ENCODE assay signal across 8 cellular contexts in the genomic region with DNA sequence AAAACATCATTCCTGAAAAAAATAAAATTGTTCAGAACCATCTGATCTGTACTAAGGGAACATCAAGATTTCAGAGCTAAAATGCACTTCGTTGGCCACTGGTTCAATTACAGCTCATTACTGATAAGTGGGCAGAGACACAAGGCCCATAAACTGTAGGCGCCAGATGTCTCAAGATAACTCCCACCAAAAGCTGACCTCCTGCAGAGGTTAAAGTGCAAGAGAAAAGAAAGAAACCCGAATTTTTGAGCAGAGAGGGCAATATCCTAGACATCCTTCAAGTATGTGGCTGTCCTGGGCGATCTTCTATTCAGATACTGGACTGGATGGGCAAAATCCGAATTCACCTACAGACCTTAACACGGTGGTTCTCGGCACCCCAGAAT. TPM values are rescaled to one million over a fixed set of nuclear protein-coding genes. Genes with fewer than 3 reads are reported as not detected.
DNase-seq lines count a peak whose midpoint lies in the region; ATAC-seq, FAIRE-seq and TF ChIP-seq lines count a peak whose summit lies in the region.

No MANE protein-coding gene starts in this region.

- H3K27me3 ChIP-seq in left ventricle myocardium inferior (ENCODE audit: low read depth) (no peaks in the 10 kb centered on the region), keratinocyte (ENCODE audit: control insufficient read depth, extremely low read depth, insufficient read depth, low read length) (no peaks in the 10 kb centered on the region), thoracic aorta (replicated peaks; ENCODE audit: insufficient read depth) (no peaks in the 10 kb centered on the region)

- peaks cover 3% of the 10 kb centered on the region for H3K79me2 ChIP-seq in keratinocyte (ENCODE audit: control insufficient read depth, insufficient read depth, low read length)

- peak overlapping the region; percentile 97 for H3K4me3 Mint-ChIP-seq in activated naive CD8-positive, alpha-beta T cell treated with anti-CD3 and anti-CD28 coated beads for 36 hours

- H3K27me3 Mint-ChIP-seq in activated naive CD8-positive, alpha-beta T cell treated with anti-CD3 and anti-CD28 coated beads for 36 hours = peaks cover 5% of the 10 kb centered on the region

- peak overlapping the region; percentile 91 for H3K9ac ChIP-seq in keratinocyte (ENCODE audit: control insufficient read depth, extremely low read depth, insufficient read depth, low read length)

- peak overlapping the region; percentile 38 for H2AFZ ChIP-seq in keratinocyte (ENCODE audit: control insufficient read depth, low read length)

- H4K20me1 ChIP-seq in keratinocyte (ENCODE audit: control insufficient read depth, extremely low read depth, insufficient read depth, low read length) = no peaks in the 10 kb centered on the region

- H3K4me2 ChIP-seq in keratinocyte (ENCODE audit: control insufficient read depth, extremely low read depth, insufficient read depth, low read depth, low read length) = peak overlapping the region; percentile 95

- TF ChIP-seq CTCF in left ventricle myocardium inferior (IDR thresholded peaks at IDR 0.05; ENCODE audit: borderline replicate concordance) (no peak), keratinocyte (optimal IDR thresholded peaks at IDR 0.05 in 1 of 3, IDR thresholded peaks at IDR 0.05 in 1 of 3, conservative IDR thresholded peaks at IDR 0.05 in 1 of 3; ENCODE audit: extremely low read depth in 1 of 3, insufficient read depth in 2 of 3, low read length in 3 of 3) (no peak), thoracic aorta (IDR thresholded peaks at IDR 0.05) (no peak)

- H3K9me1 ChIP-seq in keratinocyte (ENCODE audit: control insufficient read depth, extremely low read depth, insufficient read depth, low read length) = peaks cover 3% of the 10 kb centered on the region

- DNase-seq in left ventricle myocardium inferior (no peak), Right ventricle myocardium inferior (ENCODE audit: missing footprints) (no peak), keratinocyte (ENCODE audit: low read depth, low spot score) (no peak), thoracic aorta (ENCODE audit: low spot score) (no peak), hepatic stellate cell (ENCODE audit: low spot score) (no peak)
- no peak for DNase-seq in activated naive CD8-positive, alpha-beta T cell treated with anti-CD3 and anti-CD28 coated beads for 36 hours

- H3K9me3 Mint-ChIP-seq in activated naive CD8-positive, alpha-beta T cell treated with anti-CD3 and anti-CD28 coated beads for 36 hours = no peaks in the 10 kb centered on the region

- H3K4me1 Mint-ChIP-seq in activated naive CD8-positive, alpha-beta T cell treated with anti-CD3 and anti-CD28 coated beads for 36 hours = peaks cover 18% of the 10 kb centered on the region

- peaks cover 34% of the 10 kb centered on the region for H3K4me1 ChIP-seq in left ventricle myocardium inferior
- peaks cover 28% of the 10 kb centered on the region for H3K4me1 ChIP-seq in keratinocyte (ENCODE audit: control insufficient read depth, extremely low read depth, insufficient read depth, low read length)
- H3K4me1 ChIP-seq in thoracic aorta (ENCODE audit: control insufficient read depth in 1 of 2, low read depth in 2 of 2) = peaks cover 14 to 23% of the 10 kb centered on the region in 2 donors

- peak; percentile 20 for FAIRE-seq in keratinocyte (lab: Jason Lieb, UNC)

- H3K4me3 ChIP-seq in left ventricle myocardium inferior = peak overlapping the region; percentile 79
- H3K4me3 ChIP-seq in keratinocyte (ENCODE audit: control insufficient read depth in 2 of 3, extremely low read depth in 1 of 3, insufficient read depth in 2 of 3, low read depth in 1 of 3, low read length in 3 of 3) = peak overlapping the region; percentile 60 to 85 (median 83)
- H3K4me3 ChIP-seq in thoracic aorta = peak overlapping the region; percentile 84

- H3K36me3 ChIP-seq in left ventricle myocardium inferior (no peaks in the 10 kb centered on the region), keratinocyte (ENCODE audit: control insufficient read depth in 2 of 2, extremely low read depth in 1 of 2, insufficient read depth in 2 of 2, low read length in 2 of 2) (no peaks in the 10 kb centered on the region), thoracic aorta (no peaks in the 10 kb centered on the region)

- H3K27ac Mint-ChIP-seq in activated naive CD8-positive, alpha-beta T cell treated with anti-CD3 and anti-CD28 coated beads for 36 hours = peak overlapping the region; percentile 100

- H3K9me3 ChIP-seq in left ventricle myocardium inferior (replicated peaks) = no peaks in the 10 kb centered on the region
- no peaks in the 10 kb centered on the region for H3K9me3 ChIP-seq in keratinocyte (ENCODE audit: control insufficient read depth, low read depth, low read length)
- H3K9me3 ChIP-seq in thoracic aorta = no peaks in the 10 kb centered on the region

- dilution Hi-C loops in keratinocyte (cut with MboI; ENCODE audit: extremely low pct_ligation_motif_present, low sequenced_read_pairs) = no loop called here

- intact Hi-C loops in left ventricle myocardium inferior (cut with micrococcal nuclease) = no loop called here
- intact Hi-C loops in Right ventricle myocardium inferior (cut with DNase I) = no loop called here

- H3K36me3 Mint-ChIP-seq in activated naive CD8-positive, alpha-beta T cell treated with anti-CD3 and anti-CD28 coated beads for 36 hours = peaks cover 1% of the 10 kb centered on the region

- H3K27ac ChIP-seq in left ventricle myocardium inferior (replicated peaks) = peak overlapping the region; percentile 91
- H3K27ac ChIP-seq in keratinocyte (ENCODE audit: control insufficient read depth, insufficient read depth, low read length) = peak overlapping the region; percentile 91
- H3K27ac ChIP-seq in thoracic aorta = peak overlapping the region; percentile 80 to 82

- ATAC-seq in Right ventricle myocardium inferior = no peak
- no peak for ATAC-seq in thoracic aorta (ENCODE audit: insufficient number of reproducible peaks, low FRiP score, low read depth)
- no peak for ATAC-seq in HG02981 (IDR thresholded peaks at IDR 0.05; ENCODE audit: unreplicated experiment)
- no peak for ATAC-seq in HG03175 (IDR thresholded peaks at IDR 0.05; ENCODE audit: unreplicated experiment)

RNA-seq across cellular contexts. Expression of gene GEMIN8, which starts 0.7 kb away (rescaled TPM):
- total RNA-seq in left ventricle myocardium inferior (12.6 TPM), Right ventricle myocardium inferior (9.3 TPM), thoracic aorta (10 to 100 TPM in 1 of 2 donors, 1 to 10 TPM in 1; 9.8 to 23.7 TPM)
- 10 to 100 TPM; 12.0 to 12.4 TPM for total RNA-seq in activated naive CD8-positive, alpha-beta T cell treated with anti-CD3 and anti-CD28 coated beads for 36 hours
- polyA plus RNA-seq in keratinocyte = 36.4 to 38.8 TPM (median 37.9 TPM) in 3 replicates
- 36.3 TPM for polyA plus RNA-seq in keratinocyte (2011; ENCODE audit: low read depth)
- polyA plus RNA-seq in keratinocyte (2011; cell fraction: cytosol; rRNA removed) = 30.2 and 39.9 TPM in 2 replicates
- polyA plus RNA-seq in keratinocyte (2011; cell fraction: nucleus; rRNA removed) = 40.4 and 46.5 TPM in 2 replicates
- polyA plus RNA-seq in keratinocyte (2012; ENCODE audit: low replicate concordance) = 20.5 and 23.9 TPM in 2 replicates
- 25.3 to 40.8 TPM (median 35.4 TPM) in 3 replicates for polyA minus RNA-seq in keratinocyte
- 18.6 TPM for polyA minus RNA-seq in keratinocyte (2011; cell fraction: cytosol; rRNA and poly(A)+ RNA removed)
- polyA minus RNA-seq in keratinocyte (2011; cell fraction: nucleus; rRNA and poly(A)+ RNA removed) = 10.6 and 15.8 TPM in 2 replicates
